ENCODE assay signal across 24 cellular contexts in the genomic region with DNA sequence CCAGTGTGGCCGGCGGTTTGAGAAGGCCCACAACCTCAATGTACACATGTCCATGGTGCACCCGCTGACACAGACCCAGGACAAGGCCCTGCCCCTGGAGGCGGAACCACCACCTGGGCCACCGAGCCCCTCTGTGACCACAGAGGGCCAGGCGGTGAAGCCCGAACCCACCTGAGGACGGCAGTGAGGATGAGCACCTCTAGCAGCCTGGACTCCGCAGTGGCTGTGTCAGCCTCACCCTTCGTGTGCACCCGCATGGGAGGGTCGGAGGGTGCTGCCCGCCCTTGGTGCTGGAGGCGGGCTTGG. TPM values are rescaled to one million over a fixed set of nuclear protein-coding genes. Genes with fewer than 3 reads are reported as not detected.
DNase-seq lines count a peak whose midpoint lies in the region; ATAC-seq and TF ChIP-seq lines count a peak whose summit lies in the region.
"Had no signal": no experiment of that assay in that cellular context is flagged by ENCODE, and none has a peak within 500 bp of the region (broad histone marks: within the 10 kb centered on the region; RNA-seq: fewer than 3 reads in every experiment).

No MANE protein-coding gene starts in this region.

- peak; percentile 12 for TF ChIP-seq POLR2A in GM18526 (IDR thresholded peaks at IDR 0.05; ENCODE audit: extremely low read depth, insufficient read length)

- no peaks in the 10 kb centered on the region for H3K27me3 ChIP-seq in CD4-positive, alpha-beta memory T cell (ENCODE audit: insufficient read depth, low read length)
- H3K27me3 ChIP-seq: right lobe of liver had no signal

- intact Hi-C loops in CD4-positive, alpha-beta memory T cell (cut with micrococcal nuclease) = no loop called here

- POLR2A ChIA-PET in CD4-positive, alpha-beta memory T cell (lab: Charles Lee; ENCODE audit: partially characterized antibody) = interaction anchor here (0.7 to 13.4 kb wide), 11 partner anchors 9 to 135 kb away, joined by 3 to 288 read pairs (median 6); a partner anchor contains a TSS

- no peak overlapping the region for H3K4me3 ChIP-seq in CD4-positive, alpha-beta memory T cell (ENCODE audit: low read length in 2 of 2)
- H3K4me3 ChIP-seq: GM23248, right lobe of liver had no signal

- H3K4me1 Mint-ChIP-seq in CD4-positive, alpha-beta memory T cell = peaks cover 24 to 69% (median 37%) of the 10 kb centered on the region in 4 donors
- peaks cover 41% of the 10 kb centered on the region for H3K4me1 Mint-ChIP-seq in activated naive CD8-positive, alpha-beta T cell (ENCODE audit: low read depth)
- peaks cover 8% of the 10 kb centered on the region for H3K4me1 Mint-ChIP-seq in memory B cell

- DNase-seq in CD4-positive, alpha-beta memory T cell = no peak
- DNase-seq in memory B cell (ENCODE audit: low spot score in 2 of 2) (no peak), NCI-H774 (lab: John Stamatoyannopoulos, UW) (no peak), NK-92 (lab: John Stamatoyannopoulos, UW; ENCODE audit: unreplicated experiment) (no peak)
- DNase-seq: activated CD4-positive, alpha-beta T cell treated with anti-CD3 and anti-CD28 coated beads for 1 hour; anterior cingulate cortex; cortex of kidney; erythroblast; GM23248; KBM-7; MM.1S; NCI-H1417 treated with DMSO at 0.1 percent for 48 hours; NCI-H2081; NCI-H2227 treated with DMSO at 0.1 percent for 48 hours; NCI-H526 treated with DMSO at 0.1 percent for 48 hours; right lobe of liver; RPMI8226; stimulated activated CD4-positive, alpha-beta T cell treated with anti-CD3 and anti-CD28 coated beads, Interleukin-4, amount 100 ng/mL, for 1 hour had no signal

- peak overlapping the region; percentile 31 for H3K27ac ChIP-seq in CD4-positive, alpha-beta memory T cell (ENCODE audit: low read depth, low read length)
- H3K27ac ChIP-seq: C4-2B, GM23248, right lobe of liver had no signal

- H3K36me3 Mint-ChIP-seq in CD4-positive, alpha-beta memory T cell = peaks cover 48 to 71% of the 10 kb centered on the region in 2 donors
- H3K36me3 Mint-ChIP-seq in activated naive CD8-positive, alpha-beta T cell = peaks cover 2% of the 10 kb centered on the region
- H3K36me3 Mint-ChIP-seq in memory B cell = peaks cover 17% of the 10 kb centered on the region

- no peaks in the 10 kb centered on the region for H3K9me3 Mint-ChIP-seq in CD4-positive, alpha-beta memory T cell
- H3K9me3 Mint-ChIP-seq in activated naive CD8-positive, alpha-beta T cell (ENCODE audit: low read depth) = no peaks in the 10 kb centered on the region
- no peaks in the 10 kb centered on the region for H3K9me3 Mint-ChIP-seq in memory B cell
- H3K9me3 Mint-ChIP-seq: effector memory CD8-positive, alpha-beta T cell had no signal

- H3K36me3 ChIP-seq in CD4-positive, alpha-beta memory T cell (ENCODE audit: insufficient read depth, low read length) = peaks cover 72% of the 10 kb centered on the region

- H3K27me3 Mint-ChIP-seq in CD4-positive, alpha-beta memory T cell = no peaks in the 10 kb centered on the region
- H3K27me3 Mint-ChIP-seq in activated naive CD8-positive, alpha-beta T cell = no peaks in the 10 kb centered on the region
- H3K27me3 Mint-ChIP-seq in memory B cell = no peaks in the 10 kb centered on the region
- H3K27me3 Mint-ChIP-seq: effector memory CD8-positive, alpha-beta T cell had no signal

- peak overlapping the region in 3 of 8 donors; percentile 25 to 82 (median 81) for H3K4me3 Mint-ChIP-seq in CD4-positive, alpha-beta memory T cell
- H3K4me3 Mint-ChIP-seq in activated naive CD8-positive, alpha-beta T cell = no peak overlapping the region
- H3K4me3 Mint-ChIP-seq in memory B cell = no peak overlapping the region

- H3K4me1 ChIP-seq in CD4-positive, alpha-beta memory T cell (ENCODE audit: insufficient read depth, low read length) = peaks cover 49% of the 10 kb centered on the region
- H3K4me1 ChIP-seq: right lobe of liver had no signal

- CTCF ChIA-PET in CD4-positive, alpha-beta memory T cell (lab: Charles Lee; ENCODE audit: partially characterized antibody) = interaction anchor here (0.6 to 5.9 kb wide), 5 partner anchors 14 to 121 kb away, joined by 3 to 42 read pairs (median 7); no protein-coding TSS in a partner anchor

- no peaks in the 10 kb centered on the region for H3K9me3 ChIP-seq in CD4-positive, alpha-beta memory T cell (ENCODE audit: control insufficient read depth in 1 of 2, low read length in 2 of 2)
- H3K9me3 ChIP-seq: right lobe of liver had no signal

- peak overlapping the region in 3 of 7 donors; percentile 87 to 92 (median 92) for H3K27ac Mint-ChIP-seq in CD4-positive, alpha-beta memory T cell
- H3K27ac Mint-ChIP-seq in activated naive CD8-positive, alpha-beta T cell = peak overlapping the region; percentile 64
- H3K27ac Mint-ChIP-seq in memory B cell = peak overlapping the region; percentile 28

- no peak for ATAC-seq in memory B cell (ENCODE audit: low read depth)
- no peak for ATAC-seq in HG03457 (IDR thresholded peaks at IDR 0.05; ENCODE audit: unreplicated experiment)
- no peak for ATAC-seq in HG03439 (IDR thresholded peaks at IDR 0.05; ENCODE audit: unreplicated experiment)

RNA-seq across cellular contexts. Expression of a gene that starts 16.7 kb away (rescaled TPM):
- total RNA-seq in CD4-positive, alpha-beta memory T cell = 100 to 1,000 TPM; 141 to 143 TPM
- 10 to 100 TPM in 1 of 2 donors, 1 to 10 TPM in 1; 9.5 to 53.7 TPM for polyA plus RNA-seq in CD4-positive, alpha-beta memory T cell

RNA-seq across cellular contexts. Expression of a gene that starts 17.3 kb away (rescaled TPM):
- total RNA-seq in CD4-positive, alpha-beta memory T cell = 10 to 100 TPM; 13.0 to 13.6 TPM
- 1 to 10 TPM in 1 of 2 donors, under 1 TPM in 1; 0.48 to 1.0 TPM for polyA plus RNA-seq in CD4-positive, alpha-beta memory T cell

RNA-seq across cellular contexts. Expression of a gene that starts 36.5 kb away (rescaled TPM):
- total RNA-seq in CD4-positive, alpha-beta memory T cell = 10 to 100 TPM; 12.7 to 13.1 TPM
- 10 to 100 TPM in 1 of 2 donors, 1 to 10 TPM in 1; 5.4 to 13.0 TPM for polyA plus RNA-seq in CD4-positive, alpha-beta memory T cell

RNA-seq across cellular contexts. Expression of a gene that starts 51.5 kb away (rescaled TPM):
- total RNA-seq in CD4-positive, alpha-beta memory T cell = 100 to 1,000 TPM; 134 to 140 TPM
- 10 to 100 TPM; 24.8 to 33.5 TPM for polyA plus RNA-seq in CD4-positive, alpha-beta memory T cell
